ENCODE assay signal across 8 cellular contexts in genomic region chr1:227901906-227902640, GRCh38. TPM values are rescaled to one million over a fixed set of nuclear protein-coding genes. Genes with fewer than 3 reads are reported as not detected.
DNase-seq lines count a peak whose midpoint lies in the region; ATAC-seq, FAIRE-seq and TF ChIP-seq lines count a peak whose summit lies in the region.
"Had no signal": no experiment of that assay in that cellular context is flagged by ENCODE, and none has a peak within 500 bp of the region (broad histone marks: within the 10 kb centered on the region; RNA-seq: fewer than 3 reads in every experiment).

No MANE protein-coding gene starts in this region.

- FAIRE-seq in H1 (lab: Jason Lieb, UNC) = no peak

- H3K36me3 Mint-ChIP-seq in nephron (ENCODE audit: low read depth) = no peaks in the 10 kb centered on the region

- ATAC-seq in HG03045 (IDR thresholded peaks at IDR 0.05; ENCODE audit: unreplicated experiment) = no peak
- ATAC-seq in GM21390 (IDR thresholded peaks at IDR 0.05; ENCODE audit: unreplicated experiment) = no peak
- ATAC-seq: left lung had no signal

- no peak overlapping the region for H2BK15ac ChIP-seq in H1 (ENCODE audit: low read length)

- POLR2A ChIA-PET in H1 (lab: Charles Lee; ENCODE audit: partially characterized antibody) = no interaction called here

- no peak overlapping the region for H2BK5ac ChIP-seq in H1 (ENCODE audit: low read depth, low read length)

- no peaks in the 10 kb centered on the region; the same call in 1 of the 2 replicates for H3K23me2 ChIP-seq in H1 (ENCODE audit: low read depth, low read length)

- no peak overlapping the region for H4K91ac ChIP-seq in H1 (replicated peaks; ENCODE audit: insufficient read length, low read length)

- peak overlapping the region; percentile 31; the same call in 1 of the 2 replicates for H4K8ac ChIP-seq in H1 (ENCODE audit: extremely low read depth, insufficient read depth, low read length)

- TF ChIP-seq POLR2A in H1 (IDR thresholded peaks at IDR 0.05; ENCODE audit: control extremely low read depth in 1 of 2, low read depth in 2 of 2, low read length in 2 of 2) = no peak

- no peak for TF ChIP-seq EP300 in H1 (IDR thresholded peaks at IDR 0.05; ENCODE audit: borderline replicate concordance in 1 of 2, low read depth in 2 of 2, low read length in 2 of 2)

- H3K27me3 Mint-ChIP-seq in nephron (ENCODE audit: low read depth) = peaks cover 5% of the 10 kb centered on the region

- H3K14ac ChIP-seq in H1 (ENCODE audit: insufficient read length) = no peak overlapping the region

- peak; percentile 35 to 43; a peak in 3 of 4 replicates for TF ChIP-seq RAD21 in H1 (IDR thresholded peaks at IDR 0.05 in 1 of 2, conservative IDR thresholded peaks at IDR 0.05 in 1 of 2; ENCODE audit: low read depth in 2 of 2, low read length in 2 of 2)

- H4K20me1 ChIP-seq in H1 (replicated peaks in 1 of 2; ENCODE audit: control insufficient read depth in 1 of 2, insufficient read depth in 2 of 2, low read length in 2 of 2) = no peaks in the 10 kb centered on the region

- H3K4me3 ChIP-seq in H1 (ENCODE audit: extremely low read depth in 1 of 4, insufficient read depth in 2 of 4, low read depth in 3 of 4, low read length in 4 of 4) = no peak overlapping the region
- H3K4me3 ChIP-seq: left lung had no signal

- no peak overlapping the region for H3K4me3 Mint-ChIP-seq in nephron

- no peaks in the 10 kb centered on the region for H3K9me3 Mint-ChIP-seq in nephron

- H3K4ac ChIP-seq in H1 (replicated peaks; ENCODE audit: insufficient read length, low read depth, low read length) = no peak overlapping the region

- no peak overlapping the region for H3K9ac ChIP-seq in H1 (replicated peaks in 1 of 4; ENCODE audit: extremely low read depth in 1 of 4, low read depth in 3 of 4, low read length in 3 of 4)

- no peak overlapping the region for H2AFZ ChIP-seq in H1 (ENCODE audit: low read length)

- no peaks in the 10 kb centered on the region for H3K27me3 ChIP-seq in H1 (replicated peaks in 1 of 4; ENCODE audit: control insufficient read depth in 3 of 4, extremely low read depth in 1 of 4, insufficient read depth in 3 of 4, low read length in 3 of 4)
- H3K27me3 ChIP-seq: left lung had no signal

- H3K36me3 ChIP-seq in H1 (ENCODE audit: control insufficient read depth in 2 of 4, insufficient read depth in 4 of 4, low read length in 3 of 4) = no peaks in the 10 kb centered on the region
- H3K36me3 ChIP-seq: left lung had no signal

- CTCF ChIA-PET in H1 (lab: Charles Lee; ENCODE audit: partially characterized antibody) = interaction anchor here (0.7 to 1.6 kb wide), 6 partner anchors 9 to 52 kb away, joined by 3 to 5 read pairs (median 3); no protein-coding TSS in a partner anchor

- H3K56ac ChIP-seq in H1 (replicated peaks; ENCODE audit: insufficient read length, low read depth, low read length) = no peak overlapping the region

- no peak overlapping the region for H2BK120ac ChIP-seq in H1 (replicated peaks; ENCODE audit: low read depth, low read length)

- H3K9me3 ChIP-seq in H1 (ENCODE audit: insufficient read depth in 2 of 2, low read depth in 1 of 2, low read length in 1 of 2) = no peaks in the 10 kb centered on the region
- H3K9me3 ChIP-seq: left lung had no signal

- H3K23ac ChIP-seq in H1 (ENCODE audit: insufficient read length) = no peak overlapping the region

- DNase-seq in EL = peak; percentile 15
- DNase-seq in LHCN-M2 (ENCODE audit: low read depth) = peak; percentile 46
- DNase-seq in H1 (ENCODE audit: low read depth in 1 of 2, low spot score in 2 of 2) = no peak
- DNase-seq in NCI-H1092 (lab: John Stamatoyannopoulos, UW) = no peak

- WGBS in H1 (ENCODE audit: extremely low coverage in 1 of 2, insufficient coverage in 1 of 2, insufficient read length in 1 of 2, insufficient replicate concordance in 2 of 2, low coverage in 1 of 2, low lambda C conversion rate in 2 of 2, missing lambda C conversion rate in 1 of 2), 2 experiments = 71% methylated on average over 10 of the region's 11 CpGs; no CpG with 5 or more reads in 1 of the 2 experiments

- H3K79me2 ChIP-seq in H1 (ENCODE audit: control insufficient read depth in 1 of 2, insufficient read depth in 2 of 2, low read length in 2 of 2) = no peaks in the 10 kb centered on the region

- H3K4me1 Mint-ChIP-seq in nephron = peaks cover 14% of the 10 kb centered on the region

- H3K27ac ChIP-seq in H1 (ENCODE audit: low read depth, low read length) = no peak overlapping the region
- H3K27ac ChIP-seq: left lung had no signal

- no peak overlapping the region for H4K5ac ChIP-seq in H1 (ENCODE audit: insufficient read length, low read depth, low read length)

- peak overlapping the region; percentile 82; the same call in 1 of the 2 replicates for H2AK5ac ChIP-seq in H1 (ENCODE audit: low read depth, low read length)

- H3K79me1 ChIP-seq in H1 (ENCODE audit: low read depth, low read length) = no peaks in the 10 kb centered on the region

- TF ChIP-seq CTCF in H1 (IDR thresholded peaks at IDR 0.05; ENCODE audit: control extremely low read depth in 1 of 3, insufficient read depth in 1 of 3, low read depth in 1 of 3, low read length in 3 of 3) (peak in 2 of 3 experiments; percentile 33 to 61; a peak in 3 of 4 replicates), nephron (IDR thresholded peaks at IDR 0.05; ENCODE audit: unreplicated experiment in 3 of 3) (no peak)

- no peak overlapping the region; the same call in 1 of the 2 replicates for H3K18ac ChIP-seq in H1 (ENCODE audit: extremely low read depth, low read length)

- H2BK20ac ChIP-seq in H1 (ENCODE audit: low read length) = no peak overlapping the region

- peaks cover 0 to 8% (median 0%) of the 10 kb centered on the region in 4 experiments; a peak in 3 of 7 replicates for H3K4me1 ChIP-seq in H1 (replicated peaks in 1 of 4; ENCODE audit: control insufficient read depth in 3 of 4, insufficient read depth in 4 of 4, low read length in 3 of 4)
- H3K4me1 ChIP-seq: left lung had no signal

- peak overlapping the region in 2 of 3 experiments; percentile 41 to 79 for H3K27ac Mint-ChIP-seq in nephron

- H3K4me2 ChIP-seq in H1 (ENCODE audit: insufficient read depth in 1 of 2, low read depth in 2 of 2, low read length in 2 of 2) = no peak overlapping the region

- peak overlapping the region; percentile 39; the same call in 1 of the 2 replicates for H2BK12ac ChIP-seq in H1 (ENCODE audit: low read depth, low read length)

TF ChIP-seq in H1, 55 proteins besides CTCF, POLR2A, EP300 and RAD21 (continues in another document):
- TF ChIP-seq JUND (IDR thresholded peaks at IDR 0.05; ENCODE audit: low read length) (no peak), SIRT6 (IDR thresholded peaks at IDR 0.05; ENCODE audit: low read length) (no peak), CHD2 (IDR thresholded peaks at IDR 0.05; ENCODE audit: low read length) (no peak), CBX5 (IDR thresholded peaks at IDR 0.05; ENCODE audit: low read depth, low read length) (no peak), HDAC2 (IDR thresholded peaks at IDR 0.05; ENCODE audit: borderline replicate concordance in 1 of 2, low read depth in 2 of 2, low read length in 2 of 2) (no peak), GTF2F1 (IDR thresholded peaks at IDR 0.05; ENCODE audit: borderline replicate concordance, low read depth, low read length) (no peak), SP2 (IDR thresholded peaks at IDR 0.05; ENCODE audit: low read length) (no peak), ATF3 (IDR thresholded peaks at IDR 0.05; ENCODE audit: insufficient read depth, low read depth, low read length) (no peak), NRF1 (IDR thresholded peaks at IDR 0.05; ENCODE audit: low read depth, low read length) (no peak), POLR2AphosphoS5 (IDR thresholded peaks at IDR 0.05; ENCODE audit: low read depth, low read length) (no peak), CHD1 (IDR thresholded peaks at IDR 0.05; ENCODE audit: low read depth, low read length) (no peak), SP1 (IDR thresholded peaks at IDR 0.05; ENCODE audit: low read depth, low read length) (no peak), EGR1 (IDR thresholded peaks at IDR 0.05; ENCODE audit: borderline replicate concordance, low read depth, low read length) (no peak)

RNA-seq across cellular contexts. Expression of gene WNT9A, which starts 45.7 kb away (rescaled TPM):
- total RNA-seq in LHCN-M2 (2014; rRNA removed) = 3.5 and 4.3 TPM in 2 replicates
- polyA plus RNA-seq in LHCN-M2 (2012) = 3.7 TPM
- total RNA-seq in H1 (2021; fragmentation: NEBNext Ultra II Directional; extraction: Animal tissue kit (Norgen Biotek cat#: 25700)) = 0.78 and 1.1 TPM in 2 replicates
- 1.5 and 2.2 TPM in 2 replicates for polyA plus RNA-seq in H1 (2011; rRNA removed)
- 2.0 TPM for polyA plus RNA-seq in H1 (2011; cell fraction: cytosol; rRNA removed)
- 3.0 TPM for polyA plus RNA-seq in H1 (2011; cell fraction: nucleus; rRNA removed)
- polyA plus RNA-seq in H1 (2012, experiment 1 of 2) = 1.4 to 2.0 TPM (median 1.9 TPM) in 4 replicates
- 0.67 TPM for polyA plus RNA-seq in H1 (2012, experiment 2 of 2)
- 0.41 TPM for polyA plus RNA-seq in H1 (2013, experiment 1 of 2)
- 0.50 TPM for polyA plus RNA-seq in H1 (2013, experiment 2 of 2)
- 1.9 and 2.1 TPM in 2 replicates for polyA minus RNA-seq in H1 (2011; rRNA and poly(A)+ RNA removed)
- polyA minus RNA-seq in H1 (2011; cell fraction: cytosol; rRNA and poly(A)+ RNA removed) = 0.95 TPM
- 1.2 TPM for polyA minus RNA-seq in H1 (2011; cell fraction: nucleus; rRNA and poly(A)+ RNA removed)

Comparison
In these comparisons a context has a peak if more than half of its experiments do, and no peak if none do; other contexts are left out.
1. DNase-seq: peak in EL (single experiment) and LHCN-M2 (single experiment); none in H1 (0 of 2) and NCI-H1092 (single experiment).
2. CTCF ChIP-seq: peak in H1 (2 of 3); none in nephron (0 of 3).